ENCODE assay signal across 19 cellular contexts in genomic region chr6:2231438-2231837, GRCh38. TPM values are rescaled to one million over a fixed set of nuclear protein-coding genes. Genes with fewer than 3 reads are reported as not detected.
DNase-seq lines count a peak whose midpoint lies in the region; ATAC-seq and TF ChIP-seq lines count a peak whose summit lies in the region.
"Had no signal": no experiment of that assay in that cellular context is flagged by ENCODE, and none has a peak within 500 bp of the region (broad histone marks: within the 10 kb centered on the region; RNA-seq: fewer than 3 reads in every experiment).

No MANE protein-coding gene starts in this region.

- H3K36me3 ChIP-seq in GM23338 (ENCODE audit: insufficient read depth) (no peaks in the 10 kb centered on the region), PC-3 (ENCODE audit: low read depth, low read length) (no peaks in the 10 kb centered on the region)

- H3K27me3 ChIP-seq in GM23338 (ENCODE audit: insufficient read depth) (no peaks in the 10 kb centered on the region), PC-3 (ENCODE audit: low read length) (no peaks in the 10 kb centered on the region)
- H3K27me3 ChIP-seq: foreskin keratinocyte had no signal

- H3K79me2 ChIP-seq in GM23338 (replicated peaks; ENCODE audit: insufficient read depth): peaks cover 83% of the 10 kb centered on the region
- H3K79me2 ChIP-seq in PC-3 (ENCODE audit: low read length): peaks cover 97% of the 10 kb centered on the region

- H3F3A ChIP-seq in GM23338 (replicated peaks; ENCODE audit: low read depth) (no peaks in the 10 kb centered on the region), PC-3 (ENCODE audit: low read length, unreplicated experiment) (no peaks in the 10 kb centered on the region)

- H3K4me2 ChIP-seq in GM23338 (0 out of 2 replicates have a peak overlapping the region, but pooled peaks have one; percentile 25), PC-3 (ENCODE audit: low read length) (peak overlapping the region; percentile 37)

- H3K4me1 Mint-ChIP-seq in GM23338: peaks cover 42% of the 10 kb centered on the region
- peaks cover 39% of the 10 kb centered on the region for H3K4me1 Mint-ChIP-seq in stimulated activated memory B cell treated with anti-CD40 and anti-IgM and Interleukin-4, amounts not matched to agents 10 μg/mL and 1 μg/mL and 100 μg/mL, for 72 hours
- H3K4me1 Mint-ChIP-seq in HFFc6 (ENCODE audit: low read depth): peaks cover 28% of the 10 kb centered on the region

- H3K27me3 Mint-ChIP-seq in GM23338 (ENCODE audit: insufficient read depth, low read depth, poor library complexity): peaks cover 2% of the 10 kb centered on the region
- H3K27me3 Mint-ChIP-seq in stimulated activated memory B cell treated with anti-CD40 and anti-IgM and Interleukin-4, amounts not matched to agents 10 μg/mL and 1 μg/mL and 100 μg/mL, for 72 hours: no peaks in the 10 kb centered on the region
- H3K27me3 Mint-ChIP-seq in HFFc6 (ENCODE audit: insufficient read depth): no peaks in the 10 kb centered on the region; the same call in 1 of the 2 replicates
- H3K27me3 Mint-ChIP-seq: activated CD8-positive, alpha-beta memory T cell treated with anti-CD3 and anti-CD28 coated beads, Interleukin-2, amount 10 ng/mL, durations not matched to agents 7 days and 5 days; T-cell had no signal

- DNase-seq in GM23338 (ENCODE audit: low spot score) (no peak), PC-3 (peak; percentile 67), fibroblast of gingiva (ENCODE audit: low read depth) (peak; percentile 35), nucleus accumbens (lab: John Stamatoyannopoulos, UW) (no peak), HFFc6 (no peak)
- DNase-seq: activated CD8-positive, alpha-beta memory T cell treated with anti-CD3 and anti-CD28 coated beads, Interleukin-2, amount 10 ng/mL, durations not matched to agents 7 days and 5 days; activated naive CD4-positive, alpha-beta T cell treated with anti-CD3 and anti-CD28 coated beads for 36 hours; caudate nucleus; DND-41; effector memory CD4-positive, alpha-beta T cell; NCI-H1930; NCI-H69; T-cell had no signal

- H3K27ac ChIP-seq in GM23338 (ENCODE audit: low read depth): no peak overlapping the region
- peak overlapping the region; percentile 28; the same call in 1 of the 2 replicates for H3K27ac ChIP-seq in PC-3 (ENCODE audit: low read length)
- H3K27ac ChIP-seq: foreskin keratinocyte, skin epidermis had no signal

- no peak overlapping the region for H3K27ac Mint-ChIP-seq in GM23338
- H3K27ac Mint-ChIP-seq in stimulated activated memory B cell treated with anti-CD40 and anti-IgM and Interleukin-4, amounts not matched to agents 10 μg/mL and 1 μg/mL and 100 μg/mL, for 72 hours: peak overlapping the region; percentile 55
- no peak overlapping the region for H3K27ac Mint-ChIP-seq in HFFc6
- H3K27ac Mint-ChIP-seq: activated naive CD4-positive, alpha-beta T cell treated with anti-CD3 and anti-CD28 coated beads for 36 hours; T-cell had no signal

- no TSS peak for BruUV-seq in PC-3 (replicated peaks; lab: Mats Ljungman, UMichigan)

- CTCF ChIA-PET in PC-3 (lab: Charles Lee): no interaction called here

- no peak for TF ChIP-seq CTCF in GM23338 (conservative IDR thresholded peaks at IDR 0.05; ENCODE audit: low read depth in 2 of 2)
- no peak for TF ChIP-seq CTCF in PC-3 (conservative IDR thresholded peaks at IDR 0.05; ENCODE audit: low read depth, low read length)
- TF ChIP-seq CTCF in HFFc6 (IDR thresholded peaks at IDR 0.05): no peak

- H2AFZ ChIP-seq in GM23338 (no peak overlapping the region), PC-3 (ENCODE audit: low read length) (no peak overlapping the region)

- H3K4me1 ChIP-seq in GM23338 (ENCODE audit: insufficient read depth): peaks cover 17% of the 10 kb centered on the region; the same call in 1 of the 2 replicates
- H3K4me1 ChIP-seq in PC-3 (ENCODE audit: insufficient read depth, low read length): peaks cover 34% of the 10 kb centered on the region

- no peak overlapping the region for H3K4me3 ChIP-seq in GM23338
- H3K4me3 ChIP-seq in PC-3 (ENCODE audit: low read length): no peak overlapping the region
- H3K4me3 ChIP-seq: skin epidermis had no signal

- H3K36me3 Mint-ChIP-seq in GM23338 (ENCODE audit: low read depth) (no peaks in the 10 kb centered on the region), HFFc6 (ENCODE audit: low read depth) (no peaks in the 10 kb centered on the region)
- no peaks in the 10 kb centered on the region for H3K36me3 Mint-ChIP-seq in stimulated activated memory B cell treated with anti-CD40 and anti-IgM and Interleukin-4, amounts not matched to agents 10 μg/mL and 1 μg/mL and 100 μg/mL, for 72 hours
- H3K36me3 Mint-ChIP-seq: CD14-positive monocyte had no signal

- H4K20me1 ChIP-seq in GM23338 (replicated peaks; ENCODE audit: insufficient read depth): no peaks in the 10 kb centered on the region
- H4K20me1 ChIP-seq in PC-3 (ENCODE audit: low read length): no peaks in the 10 kb centered on the region

- POLR2A ChIA-PET in PC-3 (lab: Charles Lee; ENCODE audit: unreplicated experiment): no interaction called here

- intact Hi-C loops in PC-3 (cut with micrococcal nuclease): no loop called here

- ATAC-seq in GM23338 (no peak), PC-3 (peak; percentile 75), HG02798 (IDR thresholded peaks at IDR 0.05; ENCODE audit: poor library complexity, unreplicated experiment) (no peak)
- ATAC-seq in stimulated activated memory B cell treated with anti-CD40 and anti-IgM and Interleukin-4, amounts not matched to agents 10 μg/mL and 1 μg/mL and 100 μg/mL, for 72 hours: no peak
- ATAC-seq: activated CD8-positive, alpha-beta memory T cell treated with anti-CD3 and anti-CD28 coated beads, Interleukin-2, amount 10 ng/mL, durations not matched to agents 7 days and 5 days; foreskin keratinocyte; Panc1; T-cell had no signal

- H3K4me3 Mint-ChIP-seq in GM23338: no peak overlapping the region
- H3K4me3 Mint-ChIP-seq in stimulated activated memory B cell treated with anti-CD40 and anti-IgM and Interleukin-4, amounts not matched to agents 10 μg/mL and 1 μg/mL and 100 μg/mL, for 72 hours: no peak overlapping the region
- H3K4me3 Mint-ChIP-seq in HFFc6: no peak overlapping the region
- H3K4me3 Mint-ChIP-seq: activated CD8-positive, alpha-beta memory T cell treated with anti-CD3 and anti-CD28 coated beads, Interleukin-2, amount 10 ng/mL, durations not matched to agents 7 days and 5 days; activated naive CD4-positive, alpha-beta T cell treated with anti-CD3 and anti-CD28 coated beads for 36 hours; CD14-positive monocyte; T-cell had no signal

- H3K9ac ChIP-seq in PC-3 (ENCODE audit: low read length): no peak overlapping the region

- H3K9me3 ChIP-seq in PC-3 (ENCODE audit: low read length): no peaks in the 10 kb centered on the region

- H3K9me2 ChIP-seq in GM23338 (ENCODE audit: insufficient read depth): no peaks in the 10 kb centered on the region
- no peaks in the 10 kb centered on the region for H3K9me2 ChIP-seq in PC-3 (replicated peaks; ENCODE audit: low read length)

- H3K9me3 Mint-ChIP-seq in GM23338 (no peaks in the 10 kb centered on the region), HFFc6 (no peaks in the 10 kb centered on the region)
- H3K9me3 Mint-ChIP-seq in stimulated activated memory B cell treated with anti-CD40 and anti-IgM and Interleukin-4, amounts not matched to agents 10 μg/mL and 1 μg/mL and 100 μg/mL, for 72 hours: no peaks in the 10 kb centered on the region
- H3K9me3 Mint-ChIP-seq: activated naive CD4-positive, alpha-beta T cell treated with anti-CD3 and anti-CD28 coated beads for 36 hours; CD14-positive monocyte; T-cell had no signal

TF ChIP-seq in GM23338, 12 proteins besides CTCF, POLR2A, EP300 and RAD21 (continues in another document):
- no peak for TF ChIP-seq STAT1 (IDR thresholded peaks at IDR 0.05; ENCODE audit: unreplicated experiment)

RNA-seq across cellular contexts. Expression of gene GMDS, which starts 14.0 kb away (rescaled TPM):
- total RNA-seq in GM23338 (2014; rRNA removed; shearing (Covaris generic)): 30.1 and 35.7 TPM in 2 replicates
- 36.5 and 44.6 TPM in 2 replicates for polyA plus RNA-seq in GM23338 (2016; fragmentation: Nextera tagmentation; extraction: Ambion mirVana)
- total RNA-seq in PC-3 (2014; rRNA removed): 18.3 and 21.0 TPM in 2 replicates
- total RNA-seq in HFFc6 (2021; fragmentation: NEBNext Ultra II Directional; extraction: Animal tissue kit (Norgen Biotek cat#: 25700)): 10 to 100 TPM; 13.2 to 18.0 (median 14.7) TPM

Comparison
In these comparisons a context has a peak if more than half of its experiments do, and no peak if none do; other contexts are left out.
1. DNase-seq: peak in PC-3 (single experiment) and fibroblast of gingiva (single experiment); none in GM23338 (single experiment), nucleus accumbens (0 of 56) and HFFc6 (single experiment).